ENCODE assay signal across 17 cellular contexts in the genomic region with DNA sequence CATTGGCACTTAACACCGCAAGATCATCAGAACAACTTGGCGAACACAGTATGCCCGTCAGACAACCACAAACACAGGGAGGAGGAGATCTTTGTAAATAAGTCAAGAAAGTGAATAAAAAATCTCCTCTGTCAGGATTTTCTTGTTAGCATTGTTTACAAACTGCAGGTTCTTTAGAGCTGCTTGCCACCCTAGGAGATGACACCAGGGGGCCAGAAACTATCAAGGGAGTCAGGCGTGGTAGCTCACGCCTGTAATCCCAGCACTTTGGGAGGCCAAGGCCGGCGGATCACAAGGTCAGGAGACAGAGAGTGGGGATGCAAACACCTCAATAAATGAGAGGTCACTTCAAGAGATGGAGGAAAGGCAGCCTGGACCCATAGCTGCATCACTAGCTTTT.
DNase-seq lines count a peak whose midpoint lies in the region; ATAC-seq and TF ChIP-seq lines count a peak whose summit lies in the region.
"Had no signal": no experiment of that assay in that cellular context is flagged by ENCODE, and none has a peak within 500 bp of the region (broad histone marks: within the 10 kb centered on the region; RNA-seq: fewer than 3 reads in every experiment).

No MANE protein-coding gene starts in this region.

- POLR2A ChIA-PET in WTC11 (lab: Charles Lee) = no interaction called here

- peak overlapping the region; percentile 9; the same call in 1 of the 2 replicates for H3K27ac ChIP-seq in GM23248

- H3K9me2 ChIP-seq in GM23248 (ENCODE audit: insufficient read depth) (no peaks in the 10 kb centered on the region), Loucy (replicated peaks; ENCODE audit: low read depth, low read length) (no peaks in the 10 kb centered on the region)

- TF ChIP-seq CTCF in Loucy (conservative IDR thresholded peaks at IDR 0.05; ENCODE audit: low read length) (peak; percentile 47), WTC11 (IDR thresholded peaks at IDR 0.05) (no peak)

- H3K4me1 Mint-ChIP-seq in WTC11 = peaks cover 10% of the 10 kb centered on the region
- H3K4me1 Mint-ChIP-seq in immature natural killer cell = peaks cover 0 to 14% of the 10 kb centered on the region in 2 donors
- no peaks in the 10 kb centered on the region for H3K4me1 Mint-ChIP-seq in activated CD4-positive, alpha-beta T cell treated with anti-CD3 and anti-CD28 coated beads, Interleukin-2, amount 10 ng/mL, durations not matched to agents 24 days and 14 days

- H3K4me3 Mint-ChIP-seq in WTC11 = no peak overlapping the region
- H3K4me3 Mint-ChIP-seq in immature natural killer cell = peak overlapping the region in 1 of 5 donors; percentile 42
- no peak overlapping the region for H3K4me3 Mint-ChIP-seq in activated CD4-positive, alpha-beta T cell treated with anti-CD3 and anti-CD28 coated beads, Interleukin-2, amount 10 ng/mL, durations not matched to agents 24 days and 14 days
- H3K4me3 Mint-ChIP-seq: CD8-positive, alpha-beta T cell; HFFc6 had no signal

- no peak for ATAC-seq in WTC11
- no peak for ATAC-seq in activated naive CD4-positive, alpha-beta T cell treated with anti-CD3 and anti-CD28 coated beads, Interleukin-2, amount 50 U/mL, for 72 hours
- ATAC-seq: CD8-positive, alpha-beta T cell had no signal

- intact Hi-C loops in activated CD4-positive, alpha-beta T cell treated with anti-CD3 and anti-CD28 coated beads, Interleukin-2, amount 10 ng/mL, durations not matched to agents 24 days and 14 days (cut with micrococcal nuclease) = no loop called here

- H2AFZ ChIP-seq in GM23248 (no peak overlapping the region), Loucy (ENCODE audit: low read length) (no peak overlapping the region)

- peaks cover 61% of the 10 kb centered on the region for H3K4me1 ChIP-seq in GM23248 (ENCODE audit: insufficient read depth)
- H3K4me1 ChIP-seq in Loucy (ENCODE audit: insufficient read depth, low read length, poor library complexity, severe bottlenecking) = peaks cover 69% of the 10 kb centered on the region
- H3K4me1 ChIP-seq: Caco-2, HAP-1 had no signal

- peaks cover 58% of the 10 kb centered on the region for H3F3A ChIP-seq in GM23248 (ENCODE audit: insufficient read depth)
- H3F3A ChIP-seq in Loucy (ENCODE audit: low read depth) = peaks cover 20% of the 10 kb centered on the region

- H4K20me1 ChIP-seq in GM23248 (ENCODE audit: insufficient read depth) (no peaks in the 10 kb centered on the region), Loucy (ENCODE audit: insufficient read depth, low read length, poor library complexity, severe bottlenecking) (no peaks in the 10 kb centered on the region)

- no peak overlapping the region for H3K27ac Mint-ChIP-seq in WTC11
- peak overlapping the region in 1 of 6 donors; percentile 52 for H3K27ac Mint-ChIP-seq in immature natural killer cell
- H3K27ac Mint-ChIP-seq in activated CD4-positive, alpha-beta T cell treated with anti-CD3 and anti-CD28 coated beads, Interleukin-2, amount 10 ng/mL, durations not matched to agents 24 days and 14 days = no peak overlapping the region
- H3K27ac Mint-ChIP-seq in activated naive CD4-positive, alpha-beta T cell treated with anti-CD3 and anti-CD28 coated beads, Interleukin-2, amount 50 U/mL, for 72 hours = no peak overlapping the region
- H3K27ac Mint-ChIP-seq: CD8-positive, alpha-beta T cell; HFFc6 had no signal

- no peaks in the 10 kb centered on the region for H3K36me3 ChIP-seq in GM23248 (ENCODE audit: low read depth)
- H3K36me3 ChIP-seq in Loucy (ENCODE audit: insufficient read depth, low read length) = no peaks in the 10 kb centered on the region
- H3K36me3 ChIP-seq: HAP-1 had no signal

- H3K9me3 Mint-ChIP-seq in WTC11 = no peaks in the 10 kb centered on the region
- no peaks in the 10 kb centered on the region for H3K9me3 Mint-ChIP-seq in immature natural killer cell
- no peaks in the 10 kb centered on the region for H3K9me3 Mint-ChIP-seq in activated CD4-positive, alpha-beta T cell treated with anti-CD3 and anti-CD28 coated beads, Interleukin-2, amount 10 ng/mL, durations not matched to agents 24 days and 14 days
- peaks cover 0 to 4% of the 10 kb centered on the region in 2 donors for H3K9me3 Mint-ChIP-seq in activated naive CD4-positive, alpha-beta T cell treated with anti-CD3 and anti-CD28 coated beads, Interleukin-2, amount 50 U/mL, for 72 hours
- H3K9me3 Mint-ChIP-seq: CD8-positive, alpha-beta T cell; HFFc6 had no signal

- in situ Hi-C loops in GM23248 (cut with MboI) = no loop called here

- H3K27me3 ChIP-seq in GM23248 (replicated peaks; ENCODE audit: insufficient read depth) (no peaks in the 10 kb centered on the region), Loucy (ENCODE audit: insufficient read depth, low read length, poor library complexity, severe bottlenecking) (no peaks in the 10 kb centered on the region)

- H3K79me2 ChIP-seq in GM23248 (ENCODE audit: insufficient read depth) (no peaks in the 10 kb centered on the region), Loucy (ENCODE audit: insufficient read depth, low read length) (no peaks in the 10 kb centered on the region)

- no peak overlapping the region for H3K4me3 ChIP-seq in GM23248
- H3K4me3 ChIP-seq in Loucy (ENCODE audit: low read length, poor library complexity, severe bottlenecking) = no peak overlapping the region
- H3K4me3 ChIP-seq: HAP-1 had no signal

- CTCF ChIA-PET in WTC11 (lab: Charles Lee) = no interaction called here

- no peaks in the 10 kb centered on the region for H3K27me3 Mint-ChIP-seq in WTC11 (ENCODE audit: low read depth)
- peaks cover 0 to 5% (median 3%) of the 10 kb centered on the region in 3 donors for H3K27me3 Mint-ChIP-seq in immature natural killer cell (ENCODE audit: low read depth in 3 of 3)
- H3K27me3 Mint-ChIP-seq in activated CD4-positive, alpha-beta T cell treated with anti-CD3 and anti-CD28 coated beads, Interleukin-2, amount 10 ng/mL, durations not matched to agents 24 days and 14 days = peaks cover 3% of the 10 kb centered on the region

- H3K9me3 ChIP-seq in GM23248 (ENCODE audit: low read depth) (no peaks in the 10 kb centered on the region), Loucy (ENCODE audit: insufficient read depth, low read depth, low read length) (peaks cover 11% of the 10 kb centered on the region; the same call in 1 of the 2 replicates)
- H3K9me3 ChIP-seq: Caco-2, HAP-1 had no signal

- H3K9ac ChIP-seq in GM23248 (no peak overlapping the region), Loucy (ENCODE audit: low read depth, low read length, poor library complexity, severe bottlenecking) (no peak overlapping the region)

- H3K4me2 ChIP-seq in GM23248 (ENCODE audit: unreplicated experiment) = no peak overlapping the region
- H3K4me2 ChIP-seq in Loucy (ENCODE audit: low read depth, low read length, poor library complexity, severe bottlenecking) = no peak overlapping the region

- 68 to 73% methylated on average over 7 of the region's 7 CpGs for WGBS in GM23248 (ENCODE audit: low coverage in 1 of 2, low lambda C conversion rate in 2 of 2, missing lambda C conversion rate in 2 of 2), 2 experiments

- DNase-seq in GM23248 (no peak), WTC11 (ENCODE audit: low spot score) (no peak), immature natural killer cell (peak in 2 of 3 donors; percentile 18 to 20), DMS79 treated with DMSO at 0.1 percent for 48 hours (lab: John Stamatoyannopoulos, UW) (no peak), NCI-H748 treated with DMSO at 0.1 percent for 48 hours (lab: John Stamatoyannopoulos, UW) (no peak)
- no peak for DNase-seq in activated CD4-positive, alpha-beta T cell treated with anti-CD3 and anti-CD28 coated beads, Interleukin-2, amount 10 ng/mL, durations not matched to agents 24 days and 14 days
- DNase-seq in activated naive CD4-positive, alpha-beta T cell treated with anti-CD3 and anti-CD28 coated beads, Interleukin-2, amount 50 U/mL, for 72 hours (ENCODE audit: low spot score in 2 of 2) = no peak
- DNase-seq: C1 segment of cervical spinal cord; Caco-2; CD8-positive, alpha-beta T cell; DMS153; EL; GF-D8; GOT3; HFFc6 had no signal

- no peaks in the 10 kb centered on the region for H3K36me3 Mint-ChIP-seq in WTC11
- no peaks in the 10 kb centered on the region for H3K36me3 Mint-ChIP-seq in immature natural killer cell
- H3K36me3 Mint-ChIP-seq in activated CD4-positive, alpha-beta T cell treated with anti-CD3 and anti-CD28 coated beads, Interleukin-2, amount 10 ng/mL, durations not matched to agents 24 days and 14 days (ENCODE audit: low read depth) = no peaks in the 10 kb centered on the region
- no peaks in the 10 kb centered on the region for H3K36me3 Mint-ChIP-seq in activated naive CD4-positive, alpha-beta T cell treated with anti-CD3 and anti-CD28 coated beads, Interleukin-2, amount 50 U/mL, for 72 hours
- H3K36me3 Mint-ChIP-seq: CD8-positive, alpha-beta T cell had no signal

TF ChIP-seq in WTC11, 78 proteins besides CTCF, POLR2A, EP300 and RAD21:
- TF ChIP-seq PRRX2 (CRISPR knock-in tag; IDR thresholded peaks at IDR 0.05) (no peak), ZNF425 (CRISPR knock-in tag; conservative IDR thresholded peaks at IDR 0.05) (no peak), ZNF423 (CRISPR knock-in tag; IDR thresholded peaks at IDR 0.05) (peak; percentile 72), ZNF416 (CRISPR knock-in tag; IDR thresholded peaks at IDR 0.05) (no peak)
- TF ChIP-seq, protein P1, sequence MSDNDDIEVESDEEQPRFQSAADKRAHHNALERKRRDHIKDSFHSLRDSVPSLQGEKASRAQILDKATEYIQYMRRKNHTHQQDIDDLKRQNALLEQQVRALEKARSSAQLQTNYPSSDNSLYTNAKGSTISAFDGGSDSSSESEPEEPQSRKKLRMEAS (CRISPR knock-in tag; IDR thresholded peaks at IDR 0.05) = no peak

Comparison
In these comparisons a context has a peak if more than half of its experiments do, and no peak if none do; other contexts are left out.
1. DNase-seq: peak in immature natural killer cell (2 of 3); none in GM23248 (single experiment), WTC11 (single experiment), activated CD4-positive, alpha-beta T cell treated with anti-CD3 and anti-CD28 coated beads, Interleukin-2, amount 10 ng/mL, durations not matched to agents 24 days and 14 days (single experiment), activated naive CD4-positive, alpha-beta T cell treated with anti-CD3 and anti-CD28 coated beads, Interleukin-2, amount 50 U/mL, for 72 hours (0 of 2), DMS79 treated with DMSO at 0.1 percent for 48 hours (single experiment) and NCI-H748 treated with DMSO at 0.1 percent for 48 hours (single experiment).